In the genomic region with DNA sequence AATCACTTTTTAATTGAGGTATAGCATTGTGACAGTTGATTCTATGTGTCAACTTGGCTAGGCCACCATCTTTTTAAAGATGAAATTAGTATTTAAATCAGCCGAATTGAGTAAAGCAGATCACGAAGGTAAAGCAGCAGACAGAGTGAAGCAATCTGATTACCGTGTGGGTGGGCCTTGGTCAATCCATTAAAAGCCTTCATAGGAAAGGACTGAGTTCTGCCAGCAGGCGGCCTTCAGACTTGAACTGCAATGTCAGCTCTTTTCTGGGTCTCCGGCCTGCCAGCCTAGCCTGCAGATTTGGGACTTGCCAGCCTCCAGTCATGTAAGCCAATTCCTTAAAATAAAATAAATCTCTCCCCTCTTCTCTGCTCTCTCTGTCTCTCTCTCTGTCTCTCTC, we compare ENCODE assay signal across 10 cellular contexts. TPM values are rescaled to one million over a fixed set of nuclear protein-coding genes. Genes with fewer than 3 reads are reported as not detected.
DNase-seq lines count a peak whose midpoint lies in the region; ATAC-seq, FAIRE-seq and TF ChIP-seq lines count a peak whose summit lies in the region.
"Had no signal": no experiment of that assay in that cellular context is flagged by ENCODE, and none has a peak within 500 bp of the region (broad histone marks: within the 10 kb centered on the region; RNA-seq: fewer than 3 reads in every experiment).

No MANE protein-coding gene starts in this region.

- H3K36me3 Mint-ChIP-seq in natural killer cell treated with Interleukin-12 subunit alpha and Interleukin-12 subunit beta and Interleukin-15 and Interleukin-18, amount 100 ng/mL, for 72 hours: no peaks in the 10 kb centered on the region
- H3K36me3 Mint-ChIP-seq in natural killer cell (no peaks in the 10 kb centered on the region), WTC11 (no peaks in the 10 kb centered on the region)

- POLR2A ChIA-PET in WTC11 (lab: Charles Lee): no interaction called here

- H3K4me3 Mint-ChIP-seq in natural killer cell treated with Interleukin-12 subunit alpha and Interleukin-12 subunit beta and Interleukin-15 and Interleukin-18, amount 100 ng/mL, for 72 hours: no peak overlapping the region
- H3K4me3 Mint-ChIP-seq in natural killer cell (no peak overlapping the region), WTC11 (no peak overlapping the region)
- H3K4me3 Mint-ChIP-seq: activated T-cell treated with anti-CD3 and anti-CD28 coated beads, Interleukin-2, amount 50 U/mL, for 24 hours had no signal

- no peak overlapping the region for H3K27ac Mint-ChIP-seq in natural killer cell treated with Interleukin-12 subunit alpha and Interleukin-12 subunit beta and Interleukin-15 and Interleukin-18, amount 100 ng/mL, for 72 hours
- H3K27ac Mint-ChIP-seq in natural killer cell (no peak overlapping the region), WTC11 (no peak overlapping the region)
- H3K27ac Mint-ChIP-seq: activated T-cell treated with anti-CD3 and anti-CD28 coated beads, Interleukin-2, amount 50 U/mL, for 24 hours had no signal

- H3K9me3 Mint-ChIP-seq in natural killer cell treated with Interleukin-12 subunit alpha and Interleukin-12 subunit beta and Interleukin-15 and Interleukin-18, amount 100 ng/mL, for 72 hours: no peaks in the 10 kb centered on the region
- H3K9me3 Mint-ChIP-seq in natural killer cell: no peaks in the 10 kb centered on the region
- H3K9me3 Mint-ChIP-seq in WTC11: peaks cover 4% of the 10 kb centered on the region
- H3K9me3 Mint-ChIP-seq: activated T-cell treated with anti-CD3 and anti-CD28 coated beads, Interleukin-2, amount 50 U/mL, for 24 hours had no signal

- peak; percentile 51 for DNase-seq in natural killer cell treated with Interleukin-12 subunit alpha and Interleukin-12 subunit beta and Interleukin-15 and Interleukin-18, amount 100 ng/mL, for 72 hours (ENCODE audit: low spot score)
- no peak for DNase-seq in natural killer cell
- peak; percentile 47 for DNase-seq in WTC11 (ENCODE audit: low spot score)
- DNase-seq in kidney epithelial cell (ENCODE audit: low read depth): no peak
- DNase-seq in OCI-M2 (lab: John Stamatoyannopoulos, UW; ENCODE audit: unreplicated experiment): no peak
- DNase-seq in activated T-cell treated with anti-CD3 and anti-CD28 coated beads, Interleukin-2, amount 50 U/mL, for 1 hour: no peak
- no peak for DNase-seq in frontal cortex (ENCODE audit: low spot score in 2 of 2)
- DNase-seq: activated T-cell treated with anti-CD3 and anti-CD28 coated beads, Interleukin-2, amount 50 U/mL, for 24 hours; NCI-H187 treated with DMSO at 0.1 percent for 48 hours had no signal

- CTCF ChIA-PET in WTC11 (lab: Charles Lee): interaction anchor here (0.6 to 2.2 kb wide), 14 partner anchors 9 to 130 kb away, joined by 3 to 14 read pairs (median 4); no protein-coding TSS in a partner anchor

- H3K27me3 Mint-ChIP-seq in natural killer cell treated with Interleukin-12 subunit alpha and Interleukin-12 subunit beta and Interleukin-15 and Interleukin-18, amount 100 ng/mL, for 72 hours: peaks cover 18 to 26% of the 10 kb centered on the region in 2 donors
- H3K27me3 Mint-ChIP-seq in natural killer cell (ENCODE audit: low read depth in 2 of 2): peaks cover 11 to 44% of the 10 kb centered on the region in 2 donors
- no peaks in the 10 kb centered on the region; the same call in 1 of the 2 replicates for H3K27me3 Mint-ChIP-seq in WTC11 (ENCODE audit: low read depth)

- no peaks in the 10 kb centered on the region for H3K27me3 ChIP-seq in kidney epithelial cell (ENCODE audit: control insufficient read depth, insufficient read depth, low read length)

- H3K4me3 ChIP-seq in kidney epithelial cell (ENCODE audit: low read depth, low read length): no peak overlapping the region

- FAIRE-seq in frontal cortex (lab: Jason Lieb, UNC): no peak

- intact Hi-C loops in natural killer cell (cut with micrococcal nuclease): no loop called here

- no peak for TF ChIP-seq CTCF in natural killer cell (IDR thresholded peaks at IDR 0.05)
- no peak for TF ChIP-seq CTCF in WTC11 (IDR thresholded peaks at IDR 0.05)
- TF ChIP-seq CTCF in kidney epithelial cell (IDR thresholded peaks at IDR 0.05; ENCODE audit: insufficient read depth, low read length, poor library complexity, severe bottlenecking): peak; percentile 20

- ATAC-seq in natural killer cell treated with Interleukin-12 subunit alpha and Interleukin-12 subunit beta and Interleukin-15 and Interleukin-18, amount 100 ng/mL, for 72 hours: no peak
- ATAC-seq in natural killer cell (no peak), WTC11 (peak; percentile 88), GM18868 (IDR thresholded peaks at IDR 0.05; ENCODE audit: unreplicated experiment) (no peak)

- H3K4me1 Mint-ChIP-seq in natural killer cell treated with Interleukin-12 subunit alpha and Interleukin-12 subunit beta and Interleukin-15 and Interleukin-18, amount 100 ng/mL, for 72 hours (ENCODE audit: low read depth in 2 of 2): no peaks in the 10 kb centered on the region
- H3K4me1 Mint-ChIP-seq in natural killer cell: no peaks in the 10 kb centered on the region
- H3K4me1 Mint-ChIP-seq in WTC11: 0 out of 2 replicates have a peak, but pooled peaks cover 3% of the 10 kb centered on the region

- no peaks in the 10 kb centered on the region for H3K36me3 ChIP-seq in kidney epithelial cell (ENCODE audit: control insufficient read depth, insufficient read depth, low read length)

TF ChIP-seq in WTC11, 78 proteins besides CTCF, POLR2A, EP300 and RAD21 (continues in another document):
- TF ChIP-seq, protein P1, sequence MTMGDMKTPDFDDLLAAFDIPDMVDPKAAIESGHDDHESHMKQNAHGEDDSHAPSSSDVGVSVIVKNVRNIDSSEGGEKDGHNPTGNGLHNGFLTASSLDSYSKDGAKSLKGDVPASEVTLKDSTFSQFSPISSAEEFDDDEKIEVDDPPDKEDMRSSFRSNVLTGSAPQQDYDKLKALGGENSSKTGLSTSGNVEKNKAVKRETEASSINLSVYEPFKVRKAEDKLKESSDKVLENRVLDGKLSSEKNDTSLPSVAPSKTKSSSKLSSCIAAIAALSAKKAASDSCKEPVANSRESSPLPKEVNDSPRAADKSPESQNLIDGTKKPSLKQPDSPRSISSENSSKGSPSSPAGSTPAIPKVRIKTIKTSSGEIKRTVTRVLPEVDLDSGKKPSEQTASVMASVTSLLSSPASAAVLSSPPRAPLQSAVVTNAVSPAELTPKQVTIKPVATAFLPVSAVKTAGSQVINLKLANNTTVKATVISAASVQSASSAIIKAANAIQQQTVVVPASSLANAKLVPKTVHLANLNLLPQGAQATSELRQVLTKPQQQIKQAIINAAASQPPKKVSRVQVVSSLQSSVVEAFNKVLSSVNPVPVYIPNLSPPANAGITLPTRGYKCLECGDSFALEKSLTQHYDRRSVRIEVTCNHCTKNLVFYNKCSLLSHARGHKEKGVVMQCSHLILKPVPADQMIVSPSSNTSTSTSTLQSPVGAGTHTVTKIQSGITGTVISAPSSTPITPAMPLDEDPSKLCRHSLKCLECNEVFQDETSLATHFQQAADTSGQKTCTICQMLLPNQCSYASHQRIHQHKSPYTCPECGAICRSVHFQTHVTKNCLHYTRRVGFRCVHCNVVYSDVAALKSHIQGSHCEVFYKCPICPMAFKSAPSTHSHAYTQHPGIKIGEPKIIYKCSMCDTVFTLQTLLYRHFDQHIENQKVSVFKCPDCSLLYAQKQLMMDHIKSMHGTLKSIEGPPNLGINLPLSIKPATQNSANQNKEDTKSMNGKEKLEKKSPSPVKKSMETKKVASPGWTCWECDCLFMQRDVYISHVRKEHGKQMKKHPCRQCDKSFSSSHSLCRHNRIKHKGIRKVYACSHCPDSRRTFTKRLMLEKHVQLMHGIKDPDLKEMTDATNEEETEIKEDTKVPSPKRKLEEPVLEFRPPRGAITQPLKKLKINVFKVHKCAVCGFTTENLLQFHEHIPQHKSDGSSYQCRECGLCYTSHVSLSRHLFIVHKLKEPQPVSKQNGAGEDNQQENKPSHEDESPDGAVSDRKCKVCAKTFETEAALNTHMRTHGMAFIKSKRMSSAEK (CRISPR knock-in tag; IDR thresholded peaks at IDR 0.05; ENCODE audit: borderline replicate concordance): no peak
- TF ChIP-seq ZNF317 (CRISPR knock-in tag; IDR thresholded peaks at IDR 0.05; ENCODE audit: borderline replicate concordance, low read depth): no peak
- TF ChIP-seq NR3C1 (CRISPR knock-in tag; conservative IDR thresholded peaks at IDR 0.05; ENCODE audit: low read depth): no peak
- TF ChIP-seq, protein P2, sequence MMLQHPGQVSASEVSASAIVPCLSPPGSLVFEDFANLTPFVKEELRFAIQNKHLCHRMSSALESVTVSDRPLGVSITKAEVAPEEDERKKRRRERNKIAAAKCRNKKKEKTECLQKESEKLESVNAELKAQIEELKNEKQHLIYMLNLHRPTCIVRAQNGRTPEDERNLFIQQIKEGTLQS (CRISPR knock-in tag; conservative IDR thresholded peaks at IDR 0.05): no peak
- TF ChIP-seq, protein P3, sequence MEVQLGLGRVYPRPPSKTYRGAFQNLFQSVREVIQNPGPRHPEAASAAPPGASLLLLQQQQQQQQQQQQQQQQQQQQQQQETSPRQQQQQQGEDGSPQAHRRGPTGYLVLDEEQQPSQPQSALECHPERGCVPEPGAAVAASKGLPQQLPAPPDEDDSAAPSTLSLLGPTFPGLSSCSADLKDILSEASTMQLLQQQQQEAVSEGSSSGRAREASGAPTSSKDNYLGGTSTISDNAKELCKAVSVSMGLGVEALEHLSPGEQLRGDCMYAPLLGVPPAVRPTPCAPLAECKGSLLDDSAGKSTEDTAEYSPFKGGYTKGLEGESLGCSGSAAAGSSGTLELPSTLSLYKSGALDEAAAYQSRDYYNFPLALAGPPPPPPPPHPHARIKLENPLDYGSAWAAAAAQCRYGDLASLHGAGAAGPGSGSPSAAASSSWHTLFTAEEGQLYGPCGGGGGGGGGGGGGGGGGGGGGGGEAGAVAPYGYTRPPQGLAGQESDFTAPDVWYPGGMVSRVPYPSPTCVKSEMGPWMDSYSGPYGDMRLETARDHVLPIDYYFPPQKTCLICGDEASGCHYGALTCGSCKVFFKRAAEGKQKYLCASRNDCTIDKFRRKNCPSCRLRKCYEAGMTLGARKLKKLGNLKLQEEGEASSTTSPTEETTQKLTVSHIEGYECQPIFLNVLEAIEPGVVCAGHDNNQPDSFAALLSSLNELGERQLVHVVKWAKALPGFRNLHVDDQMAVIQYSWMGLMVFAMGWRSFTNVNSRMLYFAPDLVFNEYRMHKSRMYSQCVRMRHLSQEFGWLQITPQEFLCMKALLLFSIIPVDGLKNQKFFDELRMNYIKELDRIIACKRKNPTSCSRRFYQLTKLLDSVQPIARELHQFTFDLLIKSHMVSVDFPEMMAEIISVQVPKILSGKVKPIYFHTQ (CRISPR knock-in tag; IDR thresholded peaks at IDR 0.05): no peak
- TF ChIP-seq NR1H2 (CRISPR knock-in tag; IDR thresholded peaks at IDR 0.05): no peak

RNA-seq across cellular contexts. Expression of a gene that starts 22.4 kb away (rescaled TPM):
- 1 to 10 TPM in 1 of 2 donors, under 1 TPM in 1; 0.81 to 2.4 TPM for total RNA-seq in natural killer cell treated with Interleukin-12 subunit alpha and Interleukin-12 subunit beta and Interleukin-15 and Interleukin-18, amount 100 ng/mL, for 72 hours
- total RNA-seq in natural killer cell (under 1 TPM in 2 of 3 donors, not detected in 1; 0.33 TPM), WTC11 (2021) (1.5 to 2.1 TPM (median 1.8 TPM) in 3 replicates), kidney epithelial cell (115 and 135 TPM in 2 replicates), frontal cortex (3.3 TPM)

Comparison
In these comparisons a context has a peak if more than half of its experiments do, and no peak if none do; other contexts are left out.
1. DNase-seq: peak in natural killer cell treated with Interleukin-12 subunit alpha and Interleukin-12 subunit beta and Interleukin-15 and Interleukin-18, amount 100 ng/mL, for 72 hours (single experiment) and WTC11 (single experiment); none in natural killer cell (single experiment), kidney epithelial cell (single experiment), OCI-M2 (single experiment), activated T-cell treated with anti-CD3 and anti-CD28 coated beads, Interleukin-2, amount 50 U/mL, for 1 hour (single experiment) and frontal cortex (0 of 2).
2. RNA of a gene that starts 22.4 kb away (total RNA-seq): 115 to 135 TPM in kidney epithelial cell; 3.3 TPM in frontal cortex (single experiment), 0.81 to 2.4 TPM in natural killer cell treated with Interleukin-12 subunit alpha and Interleukin-12 subunit beta and Interleukin-15 and Interleukin-18, amount 100 ng/mL, for 72 hours, 1.5 to 2.1 TPM in WTC11 and 0.33 TPM in natural killer cell; every median in the first group is over 10 times any median in the second.